Comparison of ENCODE assay signal across 8 cellular contexts in the genomic region with DNA sequence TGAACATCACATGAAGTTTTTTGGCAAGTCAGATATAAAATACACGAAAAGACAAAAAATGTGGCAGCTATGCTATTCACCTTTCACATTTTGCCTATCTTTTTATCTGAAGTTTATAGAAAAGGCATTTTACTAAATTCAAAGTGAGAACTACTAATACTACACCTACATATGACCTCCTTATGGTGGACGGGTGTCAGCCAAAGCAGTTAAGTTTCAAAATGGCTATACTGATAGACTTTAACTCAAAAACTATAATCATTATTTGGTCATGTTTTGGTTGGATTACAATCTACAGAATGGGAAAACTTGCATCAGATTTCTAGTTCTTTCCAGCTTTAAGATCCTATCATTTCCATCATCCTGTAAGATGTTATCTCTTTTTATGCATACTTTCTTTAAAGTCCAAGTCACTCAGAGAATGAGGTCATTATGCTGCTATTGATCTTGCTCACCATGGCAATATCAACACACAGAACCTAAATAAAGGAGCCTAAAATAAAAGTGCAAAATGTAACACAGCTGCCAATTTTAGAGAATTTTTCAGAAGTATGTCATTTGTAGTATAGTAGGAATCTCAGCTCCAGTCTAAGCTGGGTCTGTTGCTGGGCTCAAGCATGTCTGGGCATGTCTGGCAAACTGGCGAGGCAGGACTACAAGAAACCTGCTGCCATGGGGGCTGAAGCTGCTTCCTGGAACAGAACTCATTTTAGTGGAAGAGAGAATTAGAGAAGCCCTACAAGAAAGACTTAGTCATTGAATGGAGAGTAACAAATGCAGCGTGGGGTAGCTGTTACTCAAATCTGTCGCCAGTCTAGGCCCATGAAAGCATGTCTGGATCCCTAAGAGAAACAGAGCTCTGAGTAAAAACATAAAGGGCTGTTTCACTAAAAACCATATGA. TPM values are rescaled to one million over a fixed set of nuclear protein-coding genes. Genes with fewer than 3 reads are reported as not detected.
DNase-seq lines count a peak whose midpoint lies in the region; ATAC-seq and TF ChIP-seq lines count a peak whose summit lies in the region.

No MANE protein-coding gene starts in this region.

- no peak for TF ChIP-seq CTCF in IMR-90 (conservative IDR thresholded peaks at IDR 0.05; ENCODE audit: low read depth, low read length)
- no peak for TF ChIP-seq CTCF in left lung (IDR thresholded peaks at IDR 0.05)
- TF ChIP-seq CTCF in MM.1S (IDR thresholded peaks at IDR 0.05; ENCODE audit: low read length) = no peak

- H3K9me3 Mint-ChIP-seq in activated naive CD4-positive, alpha-beta T cell treated with anti-CD3 and anti-CD28 coated beads for 36 hours = peaks cover 3% of the 10 kb centered on the region

- BruUV-seq in IMR-90 (replicated peaks; lab: Mats Ljungman, UMichigan) = no TSS peak

- no peaks in the 10 kb centered on the region for H3K79me1 ChIP-seq in IMR-90 (ENCODE audit: low read depth in 1 of 2, low read length in 2 of 2)

- in situ Hi-C loops in IMR-90 (cut with MboI; ENCODE audit: low sequenced_read_pairs) = loop anchor here (10.0 kb wide), 1 partner anchor 57 kb away; no protein-coding TSS in a partner anchor

- H4K8ac ChIP-seq in IMR-90 (ENCODE audit: low read depth in 2 of 2, low read length in 2 of 2) = peak overlapping the region; percentile 67 to 99

- peak overlapping the region; percentile 98 for H3K18ac ChIP-seq in IMR-90 (ENCODE audit: low read depth, low read length)

- H2AK9ac ChIP-seq in IMR-90 (replicated peaks; ENCODE audit: low read depth, low read length, poor library complexity) = peak overlapping the region; percentile 89

- intact Hi-C loops in IMR-90 (cut with micrococcal nuclease) = no loop called here
- intact Hi-C loops in activated naive CD4-positive, alpha-beta T cell treated with anti-CD3 and anti-CD28 coated beads for 36 hours (cut with micrococcal nuclease) = loop anchor here (1.0 kb wide), 5 partner anchors 9 to 244 kb away; no protein-coding TSS in a partner anchor
- intact Hi-C loops in left lung (cut with DNase I) = no loop called here

- H3K4me1 ChIP-seq in IMR-90 (ENCODE audit: control insufficient read depth, insufficient read depth, low read length) (peaks cover 10% of the 10 kb centered on the region), left lung (no peaks in the 10 kb centered on the region), MM.1S (ENCODE audit: low read length) (no peaks in the 10 kb centered on the region)

- H3K4ac ChIP-seq in IMR-90 (ENCODE audit: low read depth, low read length) = peak overlapping the region; percentile 98

- peak overlapping the region; percentile 87 for H4K91ac ChIP-seq in IMR-90 (ENCODE audit: insufficient read depth, low read depth, low read length)

- TF ChIP-seq POLR2A in IMR-90 (IDR thresholded peaks at IDR 0.05; ENCODE audit: low read depth, low read length) = peak; percentile 51

- H3F3A ChIP-seq in MM.1S (ENCODE audit: insufficient read depth, low read length) = no peaks in the 10 kb centered on the region

- no peak overlapping the region for H3K4me3 ChIP-seq in IMR-90 (ENCODE audit: insufficient read depth, low read depth, low read length)
- H3K4me3 ChIP-seq in left lung = no peak overlapping the region
- H3K4me3 ChIP-seq in MM.1S (ENCODE audit: low read length) = no peak overlapping the region

- ATAC-seq in GM19395 (IDR thresholded peaks at IDR 0.05; ENCODE audit: unreplicated experiment) (peak; percentile 47), IMR-90 (ENCODE audit: low read depth) (peak; percentile 95), left lung (peak; percentile 49)

- peak; percentile 6 for DNase-seq in COLO668 (lab: John Stamatoyannopoulos, UW; ENCODE audit: unreplicated experiment)
- peak; percentile 88 for DNase-seq in IMR-90
- peak; percentile 75 for DNase-seq in activated naive CD4-positive, alpha-beta T cell treated with anti-CD3 and anti-CD28 coated beads for 36 hours
- no peak for DNase-seq in left lung
- no peak for DNase-seq in OCI-M1 (lab: John Stamatoyannopoulos, UW)
- DNase-seq in MM.1S = no peak
- no peak for DNase-seq in mesenteric fat pad (ENCODE audit: low spot score)

- peak overlapping the region; percentile 98 for H3K14ac ChIP-seq in IMR-90 (replicated peaks; ENCODE audit: low read depth, low read length)

- H3K27ac ChIP-seq in IMR-90 (ENCODE audit: insufficient read depth, low read length) = peak overlapping the region; percentile 99
- peak overlapping the region in 1 of 2 donors; percentile 17 for H3K27ac ChIP-seq in left lung
- H3K27ac ChIP-seq in MM.1S (ENCODE audit: low read length) = no peak overlapping the region

- H3K79me2 ChIP-seq in MM.1S (ENCODE audit: low read length) = no peaks in the 10 kb centered on the region

- H2BK20ac ChIP-seq in IMR-90 (ENCODE audit: low read depth, low read length) = peak overlapping the region; percentile 100

- H4K20me1 ChIP-seq in IMR-90 (ENCODE audit: insufficient read depth, low read length) = no peaks in the 10 kb centered on the region
- no peaks in the 10 kb centered on the region for H4K20me1 ChIP-seq in MM.1S (ENCODE audit: insufficient read depth, low read length)

- peak overlapping the region; percentile 99 for H2BK5ac ChIP-seq in IMR-90 (ENCODE audit: low read depth, low read length, poor library complexity, severe bottlenecking)

- peak overlapping the region; percentile 90; the same call in 1 of the 2 replicates for H3K56ac ChIP-seq in IMR-90 (ENCODE audit: extremely low read depth, insufficient read depth, low read length)

- no peaks in the 10 kb centered on the region for H3K36me3 Mint-ChIP-seq in activated naive CD4-positive, alpha-beta T cell treated with anti-CD3 and anti-CD28 coated beads for 36 hours (ENCODE audit: low read depth)

- H3K27ac Mint-ChIP-seq in activated naive CD4-positive, alpha-beta T cell treated with anti-CD3 and anti-CD28 coated beads for 36 hours = peak overlapping the region; percentile 95

- H4K5ac ChIP-seq in IMR-90 (ENCODE audit: low read depth, low read length) = peak overlapping the region; percentile 99

- H3K23ac ChIP-seq in IMR-90 (ENCODE audit: low read depth, low read length) = peak overlapping the region; percentile 97

- H3K9me3 ChIP-seq in IMR-90 (ENCODE audit: control insufficient read depth, insufficient read depth, low read length) = no peaks in the 10 kb centered on the region
- H3K9me3 ChIP-seq in left lung = no peaks in the 10 kb centered on the region
- H3K9me3 ChIP-seq in MM.1S (replicated peaks; ENCODE audit: insufficient read depth, low read length) = no peaks in the 10 kb centered on the region

- WGBS in IMR-90 (ENCODE audit: extremely low coverage in 2 of 2, insufficient read length in 1 of 2), 2 experiments = 75% methylated on average over 2 of the region's 5 CpGs; no CpG with 5 or more reads in 1 of the 2 experiments

- no peak overlapping the region for H3K4me2 ChIP-seq in IMR-90 (ENCODE audit: low read depth, low read length)
- no peak overlapping the region for H3K4me2 ChIP-seq in MM.1S (ENCODE audit: low read depth, low read length)

- POLR2A ChIA-PET in IMR-90 (lab: Charles Lee; ENCODE audit: unreplicated experiment) = no interaction called here

- CTCF ChIA-PET in IMR-90 (lab: Yijun Ruan, JAX) = interaction anchor here (0.7 to 1.1 kb wide), 3 partner anchors 9 to 493 kb away, joined by 3 read pairs; no protein-coding TSS in a partner anchor
- CTCF ChIA-PET in activated naive CD4-positive, alpha-beta T cell treated with anti-CD3 and anti-CD28 coated beads for 36 hours (lab: Charles Lee) = interaction anchor here (0.6 kb wide), 1 partner anchor 22 kb away, joined by 3 read pairs; no protein-coding TSS in a partner anchor

- H3K36me3 ChIP-seq in IMR-90 (ENCODE audit: control insufficient read depth, insufficient read depth, low read length) = no peaks in the 10 kb centered on the region
- no peaks in the 10 kb centered on the region for H3K36me3 ChIP-seq in left lung
- H3K36me3 ChIP-seq in MM.1S (replicated peaks; ENCODE audit: insufficient read depth, low read length) = no peaks in the 10 kb centered on the region

- H2BK120ac ChIP-seq in IMR-90 (ENCODE audit: low read depth, low read length) = peak overlapping the region; percentile 100

- H3K4me3 Mint-ChIP-seq in activated naive CD4-positive, alpha-beta T cell treated with anti-CD3 and anti-CD28 coated beads for 36 hours = no peak overlapping the region

- H3K27me3 ChIP-seq in IMR-90 (ENCODE audit: control insufficient read depth, insufficient read depth, low read length) (no peaks in the 10 kb centered on the region), left lung (no peaks in the 10 kb centered on the region), MM.1S (replicated peaks; ENCODE audit: insufficient read depth, low read length) (no peaks in the 10 kb centered on the region)

- no peaks in the 10 kb centered on the region for H3K27me3 Mint-ChIP-seq in activated naive CD4-positive, alpha-beta T cell treated with anti-CD3 and anti-CD28 coated beads for 36 hours (ENCODE audit: low read depth)

- peak overlapping the region; percentile 55; the same call in 2 of the 3 replicates for H2BK15ac ChIP-seq in IMR-90 (ENCODE audit: low read depth, low read length)

- H3K9me1 ChIP-seq in IMR-90 (ENCODE audit: insufficient read depth, low read length) = peaks cover 6% of the 10 kb centered on the region; the same call in 1 of the 2 replicates

- no peak for TF ChIP-seq RAD21 in IMR-90 (IDR thresholded peaks at IDR 0.05; ENCODE audit: low read length)

- H3K9ac ChIP-seq in IMR-90 (ENCODE audit: low read depth, low read length) (peak overlapping the region; percentile 57), MM.1S (ENCODE audit: low read length) (no peak overlapping the region)

- dilution Hi-C loops in IMR-90 (cut with HindIII; ENCODE audit: low sequenced_read_pairs, unreplicated experiment) = no loop called here

- H3K9me2 ChIP-seq in MM.1S (replicated peaks; ENCODE audit: insufficient read depth, low read length) = no peaks in the 10 kb centered on the region

- peak overlapping the region; percentile 92 for H2AK5ac ChIP-seq in IMR-90 (ENCODE audit: low read depth, low read length)

- H3K4me1 Mint-ChIP-seq in activated naive CD4-positive, alpha-beta T cell treated with anti-CD3 and anti-CD28 coated beads for 36 hours (ENCODE audit: low read depth) = peaks cover 20% of the 10 kb centered on the region

- H2AFZ ChIP-seq in IMR-90 (replicated peaks; ENCODE audit: low read length, poor library complexity) (peak overlapping the region; percentile 70), MM.1S (ENCODE audit: low read length) (no peak overlapping the region)

TF ChIP-seq in IMR-90, 13 proteins besides CTCF, POLR2A, EP300 and RAD21:
- 0 out of 2 replicates have a peak, but pooled peaks have one; percentile 35 for TF ChIP-seq NFE2L2 (IDR thresholded peaks at IDR 0.05; ENCODE audit: low read depth, low read length)
- no peak for TF ChIP-seq FOS (IDR thresholded peaks at IDR 0.05; ENCODE audit: low read depth, low read length)
- peak; percentile 46; the same call in 1 of the 2 replicates for TF ChIP-seq CEBPB (IDR thresholded peaks at IDR 0.05; ENCODE audit: low read depth, low read length)

RNA-seq across cellular contexts. Expression of gene AEBP2, which starts 7.6 kb away (rescaled TPM):
- total RNA-seq in IMR-90 (2012; rRNA removed) (21.7 and 23.6 TPM in 2 replicates), left lung (10 to 100 TPM; 28.2 to 31.5 TPM), mesenteric fat pad (31.2 TPM)
- 11.7 and 15.5 TPM in 2 replicates for polyA plus RNA-seq in IMR-90 (2012; rRNA removed)
- polyA plus RNA-seq in IMR-90 (2012; cell fraction: cytosol; rRNA removed) = 3.3 and 4.2 TPM in 2 replicates
- 2.8 and 13.2 TPM in 2 replicates for polyA plus RNA-seq in IMR-90 (2012; cell fraction: nucleus; rRNA removed; ENCODE audit: low replicate concordance)
- total RNA-seq in activated naive CD4-positive, alpha-beta T cell treated with anti-CD3 and anti-CD28 coated beads for 36 hours = 10 to 100 TPM; 32.4 to 35.2 TPM

Comparison
In these comparisons a context has a peak if more than half of its experiments do, and no peak if none do; other contexts are left out.
1. DNase-seq: peak in COLO668 (single experiment), IMR-90 (single experiment) and activated naive CD4-positive, alpha-beta T cell treated with anti-CD3 and anti-CD28 coated beads for 36 hours (single experiment); none in left lung (0 of 2), OCI-M1 (single experiment), MM.1S (single experiment) and mesenteric fat pad (single experiment).
2. Peak in every context shown above with its lines, with median percentiles within 50 percentile points of each other: ATAC-seq.